In genomic region chr2:186339716-186340115, GRCh38 we compare ENCODE assay signal across 19 cellular contexts.
"Had no signal": no experiment of that assay in that cellular context is flagged by ENCODE, and none has a peak within 500 bp of the region (broad histone marks: within the 10 kb centered on the region; RNA-seq: fewer than 3 reads in every experiment).

No MANE protein-coding gene starts in this region.

- H3K4me3 ChIP-seq: breast epithelium, lung, suprapubic skin had no signal

- H3K27ac ChIP-seq: breast epithelium, suprapubic skin had no signal

- H3K9me3 ChIP-seq: suprapubic skin had no signal

- H3K36me3 ChIP-seq: breast epithelium, suprapubic skin had no signal

- DNase-seq: activated B cell treated with CpG ODN at 0.5 μM for 24 hours; activated CD4-positive, alpha-beta T cell treated with anti-CD3 and anti-CD28 coated beads for 48 hours; activated CD8-positive, alpha-beta T cell treated with anti-CD3 and anti-CD28 coated beads for 36 hours; activated naive CD4-positive, alpha-beta T cell; activated naive CD8-positive, alpha-beta T cell treated with anti-CD3 and anti-CD28 coated beads for 36 hours; activated T-cell treated with anti-CD3 and anti-CD28 coated beads, Interleukin-2, amount 50 U/mL, for 1 hour; cortex of kidney; effector CD4-positive, alpha-beta T cell; hippocampal formation; islet precursor cell; nephron progenitor cell; occipital lobe; retina; stimulated activated CD4-positive, alpha-beta T cell treated with anti-CD3 and anti-CD28 coated beads, Interleukin-2, amount 100 ng/mL, for 24 hours; T-cell; trophoblast cell had no signal

- H3K27me3 ChIP-seq: breast epithelium, suprapubic skin had no signal

- H3K4me1 ChIP-seq: breast epithelium, suprapubic skin had no signal
